In genomic region chr2:217993817-217994459, GRCh38 we compare ENCODE assay signal across 7 cellular contexts. TPM values are rescaled to one million over a fixed set of nuclear protein-coding genes. Genes with fewer than 3 reads are reported as not detected.
A peak's percentile ranks its signal among the peaks of the same experiment; 100 is the strongest.
DNase-seq lines count a peak whose midpoint lies in the region; ATAC-seq, FAIRE-seq and TF ChIP-seq lines count a peak whose summit lies in the region.

No MANE protein-coding gene starts in this region.

- H4K20me1 ChIP-seq in H1 (replicated peaks in 1 of 2; ENCODE audit: control insufficient read depth in 1 of 2, insufficient read depth in 2 of 2, low read length in 2 of 2): peaks cover 0 to 7% of the 10 kb centered on the region in 2 experiments

- H3K27me3 ChIP-seq in H1 (replicated peaks in 1 of 4; ENCODE audit: control insufficient read depth in 3 of 4, extremely low read depth in 1 of 4, insufficient read depth in 3 of 4, low read length in 3 of 4): no peaks in the 10 kb centered on the region; a peak in 3 of 7 replicates
- no peaks in the 10 kb centered on the region for H3K27me3 ChIP-seq in naive thymus-derived CD4-positive, alpha-beta T cell (ENCODE audit: control insufficient read depth in 2 of 2, insufficient read depth in 2 of 2, low read length in 2 of 2)
- no peaks in the 10 kb centered on the region for H3K27me3 ChIP-seq in testis

- no peak overlapping the region for H2BK20ac ChIP-seq in H1 (ENCODE audit: low read length)

- H3K56ac ChIP-seq in H1 (replicated peaks; ENCODE audit: insufficient read length, low read depth, low read length): no peak overlapping the region

- no peak overlapping the region for H4K8ac ChIP-seq in H1 (ENCODE audit: extremely low read depth, insufficient read depth, low read length)

- no peak overlapping the region for H3K4me2 ChIP-seq in H1 (ENCODE audit: insufficient read depth in 1 of 2, low read depth in 2 of 2, low read length in 2 of 2)

- no peak overlapping the region; a peak in 1 of 7 replicates for H3K9ac ChIP-seq in H1 (replicated peaks in 1 of 4; ENCODE audit: extremely low read depth in 1 of 4, low read depth in 3 of 4, low read length in 3 of 4)

- no peak overlapping the region for H3K14ac ChIP-seq in H1 (ENCODE audit: insufficient read length)

- no peak overlapping the region for H2AFZ ChIP-seq in H1 (ENCODE audit: low read length)

- peak; percentile 57 to 74 for TF ChIP-seq RAD21 in H1 (IDR thresholded peaks at IDR 0.05 in 1 of 2, conservative IDR thresholded peaks at IDR 0.05 in 1 of 2; ENCODE audit: low read depth in 2 of 2, low read length in 2 of 2)

- FAIRE-seq in H1 (lab: Jason Lieb, UNC): peak; percentile 50

- peaks cover 0 to 13% (median 6%) of the 10 kb centered on the region in 4 experiments; a peak in 4 of 7 replicates for H3K4me1 ChIP-seq in H1 (replicated peaks in 1 of 4; ENCODE audit: control insufficient read depth in 3 of 4, insufficient read depth in 4 of 4, low read length in 3 of 4)
- no peaks in the 10 kb centered on the region for H3K4me1 ChIP-seq in naive thymus-derived CD4-positive, alpha-beta T cell (ENCODE audit: control insufficient read depth in 2 of 2, insufficient read depth in 2 of 2, low read length in 2 of 2)
- H3K4me1 ChIP-seq in testis: peaks cover 36% of the 10 kb centered on the region

- H3K27me3 Mint-ChIP-seq in naive thymus-derived CD4-positive, alpha-beta T cell: peaks cover 2 to 20% (median 9%) of the 10 kb centered on the region in 5 donors

- POLR2A ChIA-PET in H1 (lab: Charles Lee; ENCODE audit: partially characterized antibody): interaction anchor here (0.6 to 3.4 kb wide), 5 partner anchors 10 to 274 kb away, joined by 3 to 11 read pairs (median 4); no protein-coding TSS in a partner anchor
- POLR2A ChIA-PET in naive thymus-derived CD4-positive, alpha-beta T cell (lab: Charles Lee): no interaction called here

- no peak overlapping the region for H3K4me3 Mint-ChIP-seq in naive thymus-derived CD4-positive, alpha-beta T cell

- no peaks in the 10 kb centered on the region for H3K36me3 ChIP-seq in H1 (ENCODE audit: control insufficient read depth in 2 of 4, insufficient read depth in 4 of 4, low read length in 3 of 4)
- H3K36me3 ChIP-seq in naive thymus-derived CD4-positive, alpha-beta T cell (ENCODE audit: control insufficient read depth in 2 of 3, insufficient read depth in 3 of 3, low read length in 3 of 3): no peaks in the 10 kb centered on the region
- no peaks in the 10 kb centered on the region for H3K36me3 ChIP-seq in testis (ENCODE audit: low read depth, missing control alignments)

- no peak overlapping the region for H2BK12ac ChIP-seq in H1 (ENCODE audit: low read depth, low read length)

- H2AK5ac ChIP-seq in H1 (ENCODE audit: low read depth, low read length): no peak overlapping the region

- H3K27ac ChIP-seq in H1 (ENCODE audit: low read depth, low read length) (no peak overlapping the region), testis (peak overlapping the region in 1 of 2 donors; percentile 48)
- H3K27ac ChIP-seq in naive thymus-derived CD4-positive, alpha-beta T cell (ENCODE audit: low read depth, low read length): no peak overlapping the region

- no peak overlapping the region for H3K4ac ChIP-seq in H1 (replicated peaks; ENCODE audit: insufficient read length, low read depth, low read length)

- CTCF ChIA-PET in H1 (lab: Charles Lee; ENCODE audit: partially characterized antibody): interaction anchor here (0.6 to 22.4 kb wide), 58 partner anchors 9 to 734 kb away, joined by 3 to 480 read pairs (median 6); partner anchors contain the start of genes RUFY4 and TNS1
- CTCF ChIA-PET in naive thymus-derived CD4-positive, alpha-beta T cell (lab: Charles Lee): interaction anchor here (0.5 to 1.1 kb wide), 3 partner anchors 41 to 217 kb away, joined by 3 to 9 read pairs (median 3); no protein-coding TSS in a partner anchor

- H4K91ac ChIP-seq in H1 (replicated peaks; ENCODE audit: insufficient read length, low read length): no peak overlapping the region

- peaks cover 8% of the 10 kb centered on the region; the same call in 1 of the 2 replicates for H3K23me2 ChIP-seq in H1 (ENCODE audit: low read depth, low read length)

- H3K79me1 ChIP-seq in H1 (ENCODE audit: low read depth, low read length): no peaks in the 10 kb centered on the region

- no peak overlapping the region for H4K5ac ChIP-seq in H1 (ENCODE audit: insufficient read length, low read depth, low read length)

- TF ChIP-seq CTCF in GM13977 (IDR thresholded peaks at IDR 0.05; ENCODE audit: extremely low read depth, insufficient read depth, missing control alignments) (peak; percentile 79), H1 (IDR thresholded peaks at IDR 0.05; ENCODE audit: control extremely low read depth in 1 of 3, insufficient read depth in 1 of 3, low read depth in 1 of 3, low read length in 3 of 3) (peak in 2 of 3 experiments; percentile 84 to 91; a peak in 3 of 4 replicates), testis (IDR thresholded peaks at IDR 0.05) (peak; percentile 52 to 81 (median 63))

- no peaks in the 10 kb centered on the region for H3K79me2 ChIP-seq in H1 (ENCODE audit: control insufficient read depth in 1 of 2, insufficient read depth in 2 of 2, low read length in 2 of 2)

- no peak for TF ChIP-seq EP300 in H1 (IDR thresholded peaks at IDR 0.05; ENCODE audit: borderline replicate concordance in 1 of 2, low read depth in 2 of 2, low read length in 2 of 2)

- DNase-seq in GM13977 (ENCODE audit: low spot score) (peak; percentile 80), NAMALWA (ENCODE audit: low spot score) (peak; percentile 56), H1 (ENCODE audit: low read depth in 1 of 2, low spot score in 2 of 2) (peak; percentile 25 to 93), testis (peak; percentile 77)
- DNase-seq in activated CD4-positive, alpha-beta T cell treated with anti-CD3 and anti-CD28 coated beads, Interleukin-2, amount 50 U/mL, for 1 hour: peak; percentile 43
- DNase-seq in naive thymus-derived CD4-positive, alpha-beta T cell: peak in 7 of 9 donors; percentile 20 to 61 (median 34)

- H3K36me3 Mint-ChIP-seq in naive thymus-derived CD4-positive, alpha-beta T cell: no peaks in the 10 kb centered on the region

- intact Hi-C loops in naive thymus-derived CD4-positive, alpha-beta T cell (cut with micrococcal nuclease): no loop called here
- intact Hi-C loops in testis (cut with DNase I; ENCODE audit: low total_unique reads): no loop called here

- peaks cover 0 to 4% (median 2%) of the 10 kb centered on the region in 7 donors for H3K4me1 Mint-ChIP-seq in naive thymus-derived CD4-positive, alpha-beta T cell

- no peak overlapping the region for H2BK120ac ChIP-seq in H1 (replicated peaks; ENCODE audit: low read depth, low read length)

- H3K18ac ChIP-seq in H1 (ENCODE audit: extremely low read depth, low read length): no peak overlapping the region; the same call in 1 of the 2 replicates

- H2BK15ac ChIP-seq in H1 (ENCODE audit: low read length): no peak overlapping the region

- no peaks in the 10 kb centered on the region for H3K9me3 Mint-ChIP-seq in naive thymus-derived CD4-positive, alpha-beta T cell

- TF ChIP-seq POLR2A in H1 (IDR thresholded peaks at IDR 0.05; ENCODE audit: control extremely low read depth in 1 of 2, low read depth in 2 of 2, low read length in 2 of 2): no peak
- no peak for TF ChIP-seq POLR2A in testis (IDR thresholded peaks at IDR 0.05)

- in situ Hi-C loops in GM13977 (cut with MboI; ENCODE audit: low pct_unique_long_range_greater_than_20kb, low sequenced_read_pairs, unreplicated experiment): no loop called here

- 26% methylated on average over 3 of the region's 6 CpGs; no CpG with 5 or more reads in 1 of the 2 experiments for WGBS in H1 (ENCODE audit: extremely low coverage in 1 of 2, insufficient coverage in 1 of 2, insufficient read length in 1 of 2, insufficient replicate concordance in 2 of 2, low coverage in 1 of 2, low lambda C conversion rate in 2 of 2, missing lambda C conversion rate in 1 of 2), 2 experiments
- 57 to 65% methylated on average over 6 of the region's 6 CpGs for WGBS in testis, 2 donors

- ATAC-seq in naive thymus-derived CD4-positive, alpha-beta T cell: peak; percentile 75
- no peak for ATAC-seq in GM21825 (IDR thresholded peaks at IDR 0.05; ENCODE audit: unreplicated experiment)

- peak overlapping the region in 1 of 9 donors; percentile 44 for H3K27ac Mint-ChIP-seq in naive thymus-derived CD4-positive, alpha-beta T cell

- H3K9me3 ChIP-seq in H1 (ENCODE audit: insufficient read depth in 2 of 2, low read depth in 1 of 2, low read length in 1 of 2) (no peaks in the 10 kb centered on the region), testis (no peaks in the 10 kb centered on the region)
- no peaks in the 10 kb centered on the region for H3K9me3 ChIP-seq in naive thymus-derived CD4-positive, alpha-beta T cell (ENCODE audit: control insufficient read depth in 2 of 3, low read length in 3 of 3)

- H3K4me3 ChIP-seq in H1 (ENCODE audit: extremely low read depth in 1 of 4, insufficient read depth in 2 of 4, low read depth in 3 of 4, low read length in 4 of 4) (no peak overlapping the region), testis (no peak overlapping the region)
- no peak overlapping the region for H3K4me3 ChIP-seq in naive thymus-derived CD4-positive, alpha-beta T cell (ENCODE audit: low read length)

- no peak overlapping the region for H3K23ac ChIP-seq in H1 (ENCODE audit: insufficient read length)

- no peak overlapping the region for H2BK5ac ChIP-seq in H1 (ENCODE audit: low read depth, low read length)

TF ChIP-seq in H1, 55 proteins besides CTCF, POLR2A, EP300 and RAD21:
- TF ChIP-seq TBP (IDR thresholded peaks at IDR 0.05; ENCODE audit: low read depth, low read length) (no peak), GABPA (IDR thresholded peaks at IDR 0.05; ENCODE audit: borderline replicate concordance, insufficient read depth, low read length) (no peak), NRF1 (IDR thresholded peaks at IDR 0.05; ENCODE audit: low read depth, low read length) (no peak), GTF2F1 (IDR thresholded peaks at IDR 0.05; ENCODE audit: borderline replicate concordance, low read depth, low read length) (no peak)

RNA-seq across cellular contexts. Expression of gene TNS1, which starts 8.9 kb away (rescaled TPM):
- 4.8 and 5.1 TPM in 2 replicates for total RNA-seq in H1 (2021; fragmentation: NEBNext Ultra II Directional; extraction: Animal tissue kit (Norgen Biotek cat#: 25700))
- polyA plus RNA-seq in H1 (2011; rRNA removed) (1.5 and 1.9 TPM in 2 replicates), testis (ENCODE audit: insufficient read depth, low read depth, low replicate concordance) (75.9 TPM)
- 1.3 TPM for polyA plus RNA-seq in H1 (2011; cell fraction: cytosol; rRNA removed)
- 7.3 TPM for polyA plus RNA-seq in H1 (2011; cell fraction: nucleus; rRNA removed)
- polyA plus RNA-seq in H1 (2012, experiment 1 of 2): 2.0 to 2.7 TPM (median 2.3 TPM) in 4 replicates
- 1.1 TPM for polyA plus RNA-seq in H1 (2012, experiment 2 of 2)
- 1.9 TPM for polyA plus RNA-seq in H1 (2013, experiment 1 of 2)
- 2.0 TPM for polyA plus RNA-seq in H1 (2013, experiment 2 of 2)
- polyA minus RNA-seq in H1 (2011; rRNA and poly(A)+ RNA removed): 11.6 and 19.6 TPM in 2 replicates
- polyA minus RNA-seq in H1 (2011; cell fraction: cytosol; rRNA and poly(A)+ RNA removed): 4.1 TPM
- polyA minus RNA-seq in H1 (2011; cell fraction: nucleus; rRNA and poly(A)+ RNA removed): 15.0 TPM
- 1 to 10 TPM in 2 of 5 experiments, under 1 TPM in 3; 0.50 to 5.0 (median 0.81) TPM for total RNA-seq in naive thymus-derived CD4-positive, alpha-beta T cell
- polyA plus RNA-seq in naive thymus-derived CD4-positive, alpha-beta T cell: not detected
- total RNA-seq in testis: 100 to 1,000 TPM; 227 to 256 TPM

Comparison
In these comparisons a context has a peak if more than half of its experiments do, and no peak if none do; other contexts are left out.
1. RNA of gene TNS1, which starts 8.9 kb away (total RNA-seq): 227 to 256 TPM in testis; 4.8 to 5.1 TPM in H1 and 0.50 to 5.0 TPM in naive thymus-derived CD4-positive, alpha-beta T cell; every median in the first group is over 10 times any median in the second.
2. Peak in every context shown above with its lines, with median percentiles within 50 percentile points of each other: DNase-seq and CTCF ChIP-seq.